Comparison of ENCODE assay signal across 22 cellular contexts in genomic region chr5:145824040-145824439, GRCh38. TPM values are rescaled to one million over a fixed set of nuclear protein-coding genes. Genes with fewer than 3 reads are reported as not detected.
"Had no signal": no experiment of that assay in that cellular context is flagged by ENCODE, and none has a peak within 500 bp of the region (broad histone marks: within the 10 kb centered on the region; RNA-seq: fewer than 3 reads in every experiment).

No MANE protein-coding gene starts in this region.

- H3K4me1 ChIP-seq: testis had no signal

- H3K9me3 Mint-ChIP-seq: activated naive CD4-positive, alpha-beta T cell treated with anti-CD3 and anti-CD28 coated beads, Interleukin-2, amount 50 U/mL, for 72 hours; activated T-cell treated with anti-CD3 and anti-CD28 coated beads, Interleukin-2, amount 50 U/mL, for 24 hours; natural killer cell treated with Interleukin-12 subunit alpha and Interleukin-12 subunit beta and Interleukin-15 and Interleukin-18, amount 100 ng/mL, for 72 hours; stimulated activated naive CD8-positive, alpha-beta T cell treated with anti-CD3 and anti-CD28 coated beads, Interleukin-15, amount 100 ng/mL, for 72 hours had no signal

- ATAC-seq: activated CD4-positive, CD25-positive, alpha-beta regulatory T cell treated with anti-CD3 and anti-CD28 coated beads, Interleukin-2, amount 50 U/mL, for 24 hours; activated naive CD4-positive, alpha-beta T cell treated with anti-CD3 and anti-CD28 coated beads, Interleukin-2, amount 50 U/mL, for 72 hours; left cardiac atrium; mucosa of descending colon; natural killer cell treated with Interleukin-12 subunit alpha and Interleukin-12 subunit beta and Interleukin-15 and Interleukin-18, amount 100 ng/mL, for 72 hours; pancreas; stimulated activated naive CD8-positive, alpha-beta T cell treated with anti-CD3 and anti-CD28 coated beads, Interleukin-15, amount 100 ng/mL, for 72 hours had no signal

- H3K4me3 ChIP-seq: lung, mucosa of descending colon, pancreas, testis had no signal

- H3K4me1 Mint-ChIP-seq: stimulated activated naive CD8-positive, alpha-beta T cell treated with anti-CD3 and anti-CD28 coated beads, Interleukin-15, amount 100 ng/mL, for 72 hours had no signal

- H3K27ac ChIP-seq: pancreas, testis had no signal

- H3K27ac Mint-ChIP-seq: activated naive CD4-positive, alpha-beta T cell treated with anti-CD3 and anti-CD28 coated beads, Interleukin-2, amount 50 U/mL, for 72 hours; activated T-cell treated with anti-CD3 and anti-CD28 coated beads, Interleukin-2, amount 50 U/mL, for 24 hours; natural killer cell treated with Interleukin-12 subunit alpha and Interleukin-12 subunit beta and Interleukin-15 and Interleukin-18, amount 100 ng/mL, for 72 hours; stimulated activated naive CD8-positive, alpha-beta T cell treated with anti-CD3 and anti-CD28 coated beads, Interleukin-15, amount 100 ng/mL, for 72 hours had no signal

- H3K27me3 Mint-ChIP-seq: activated T-cell treated with anti-CD3 and anti-CD28 coated beads, Interleukin-2, amount 50 U/mL, for 24 hours; natural killer cell treated with Interleukin-12 subunit alpha and Interleukin-12 subunit beta and Interleukin-15 and Interleukin-18, amount 100 ng/mL, for 72 hours; stimulated activated naive CD8-positive, alpha-beta T cell treated with anti-CD3 and anti-CD28 coated beads, Interleukin-15, amount 100 ng/mL, for 72 hours had no signal

- H3K36me3 ChIP-seq: pancreas had no signal

- H3K36me3 Mint-ChIP-seq: activated naive CD4-positive, alpha-beta T cell treated with anti-CD3 and anti-CD28 coated beads, Interleukin-2, amount 50 U/mL, for 72 hours; natural killer cell treated with Interleukin-12 subunit alpha and Interleukin-12 subunit beta and Interleukin-15 and Interleukin-18, amount 100 ng/mL, for 72 hours had no signal

- DNase-seq: activated CD4-positive, alpha-beta T cell treated with anti-CD3 and anti-CD28 coated beads, Interleukin-2, amount 50 U/mL, for 4 hours; activated effector memory CD4-positive, alpha-beta T cell treated with Interleukin-2 at 50 U/mL for 16 hours; activated T-cell treated with anti-CD3 and anti-CD28 coated beads, Interleukin-2, amount 50 U/mL, for 24 hours; amygdala; hypothalamus; left cardiac atrium; mucosa of descending colon; pancreas; stimulated activated CD4-positive, alpha-beta T cell treated with anti-CD3 and anti-CD28 coated beads, Interleukin-15, amount 100 ng/mL, for 24 hours; stimulated activated CD4-positive, alpha-beta T cell treated with anti-CD3 and anti-CD28 coated beads, Interleukin-4, amount 100 ng/mL, for 24 hours; stimulated activated naive CD8-positive, alpha-beta T cell treated with anti-CD3 and anti-CD28 coated beads, Interleukin-15, amount 100 ng/mL, for 72 hours; testis had no signal

- FAIRE-seq: bronchial epithelial cell, colon, pancreas had no signal

- H3K4me3 Mint-ChIP-seq: activated T-cell treated with anti-CD3 and anti-CD28 coated beads, Interleukin-2, amount 50 U/mL, for 24 hours; natural killer cell treated with Interleukin-12 subunit alpha and Interleukin-12 subunit beta and Interleukin-15 and Interleukin-18, amount 100 ng/mL, for 72 hours; stimulated activated naive CD8-positive, alpha-beta T cell treated with anti-CD3 and anti-CD28 coated beads, Interleukin-15, amount 100 ng/mL, for 72 hours had no signal

- H3K9me3 ChIP-seq: mucosa of descending colon, pancreas, testis had no signal

- H3K27me3 ChIP-seq: pancreas, testis had no signal

RNA-seq across cellular contexts. Expression of gene GRXCR2, which starts 48.8 kb away (rescaled TPM):
- total RNA-seq: activated naive CD4-positive, alpha-beta T cell treated with anti-CD3 and anti-CD28 coated beads, Interleukin-2, amount 50 U/mL, for 72 hours; bronchial epithelial cell; fibroblast of villous mesenchyme; lung; mucosa of descending colon; natural killer cell treated with Interleukin-12 subunit alpha and Interleukin-12 subunit beta and Interleukin-15 and Interleukin-18, amount 100 ng/mL, for 72 hours; skeletal muscle tissue; T-helper 2 cell treated with Interferon-gamma antibody and Interleukin-4, amounts not matched to agents 100 ng/mL and 5 ng/mL, for 36 hours; ureter had no signal
- polyA plus RNA-seq: lung, pancreas had no signal
